Comparison of ENCODE assay signal across 12 cellular contexts in genomic region chr11:74138021-74138420, GRCh38. TPM values are rescaled to one million over a fixed set of nuclear protein-coding genes. Genes with fewer than 3 reads are reported as not detected.
DNase-seq lines count a peak whose midpoint lies in the region; ATAC-seq and TF ChIP-seq lines count a peak whose summit lies in the region.
"Had no signal": no experiment of that assay in that cellular context is flagged by ENCODE, and none has a peak within 500 bp of the region (broad histone marks: within the 10 kb centered on the region; RNA-seq: fewer than 3 reads in every experiment).

No MANE protein-coding gene starts in this region.

- no peak for TF ChIP-seq POLR2A in esophagus muscularis mucosa (IDR thresholded peaks at IDR 0.05; ENCODE audit: low read depth)

- TF ChIP-seq CTCF in RWPE1 (conservative IDR thresholded peaks at IDR 0.05; ENCODE audit: low read depth) (no peak), esophagus muscularis mucosa (IDR thresholded peaks at IDR 0.05) (no peak), progenitor cell of endocrine pancreas (IDR thresholded peaks at IDR 0.05; ENCODE audit: unreplicated experiment) (no peak)

- H3K27me3 Mint-ChIP-seq in progenitor cell of endocrine pancreas = no peaks in the 10 kb centered on the region
- H3K27me3 Mint-ChIP-seq: CD4-positive, alpha-beta T cell had no signal

- ATAC-seq in GM18858 (IDR thresholded peaks at IDR 0.05; ENCODE audit: unreplicated experiment) (no peak), GM21528 (IDR thresholded peaks at IDR 0.05; ENCODE audit: low FRiP score, unreplicated experiment) (no peak)

- POLR2A ChIA-PET in RWPE1 (lab: Yijun Ruan, JAX; ENCODE audit: low non-redundant PET) = no interaction called here

- H3K27ac ChIP-seq in RWPE1 = peak overlapping the region; percentile 76
- peak overlapping the region; percentile 76 to 81 (median 78) for H3K27ac ChIP-seq in esophagus muscularis mucosa (replicated peaks in 1 of 4)

- in situ Hi-C loops in G401 (cut with HindIII; ENCODE audit: low sequenced_read_pairs) = no loop called here

- no peaks in the 10 kb centered on the region for H3K9me3 Mint-ChIP-seq in progenitor cell of endocrine pancreas (ENCODE audit: low read depth)
- H3K9me3 Mint-ChIP-seq: CD4-positive, alpha-beta T cell had no signal

- H3K9me3 ChIP-seq in esophagus muscularis mucosa (no peaks in the 10 kb centered on the region), MG63 (peaks cover 3% of the 10 kb centered on the region)

- peak; percentile 15 for DNase-seq in DMS 273 treated with DMSO at 0.1 percent for 48 hours (lab: John Stamatoyannopoulos, UW)
- no peak for DNase-seq in RWPE1 (ENCODE audit: low spot score)
- DNase-seq in esophagus muscularis mucosa (ENCODE audit: extremely low spot score) = no peak
- no peak for DNase-seq in progenitor cell of endocrine pancreas (ENCODE audit: low spot score, unreplicated experiment)
- DNase-seq in MG63 = no peak
- no peak for DNase-seq in G401 (ENCODE audit: low spot score)
- DNase-seq: activated CD4-positive, alpha-beta T cell treated with anti-CD3 and anti-CD28 coated beads for 1 hour; activated effector memory CD4-positive, alpha-beta T cell treated with Interleukin-2 at 50 U/mL for 16 hours; CD4-positive, alpha-beta T cell; NCI-H2081 treated with DMSO at 0.1 percent for 48 hours had no signal

- CTCF ChIA-PET in RWPE1 (lab: Yijun Ruan, JAX) = no interaction called here

- 46% methylated on average over 2 of the region's 2 CpGs for WGBS in esophagus muscularis mucosa

- H3K36me3 Mint-ChIP-seq in progenitor cell of endocrine pancreas (ENCODE audit: insufficient read depth) = peaks cover 13% of the 10 kb centered on the region

- peaks cover 9% of the 10 kb centered on the region for H3K4me1 Mint-ChIP-seq in progenitor cell of endocrine pancreas (ENCODE audit: low read depth)

- H3K4me3 ChIP-seq in esophagus muscularis mucosa (peak overlapping the region in 1 of 4 donors; percentile 4), MG63 (no peak overlapping the region)

- no peak overlapping the region for H3K4me3 Mint-ChIP-seq in progenitor cell of endocrine pancreas (ENCODE audit: low read depth)
- H3K4me3 Mint-ChIP-seq: CD4-positive, alpha-beta T cell had no signal

- no peak for TF ChIP-seq EP300 in esophagus muscularis mucosa (IDR thresholded peaks at IDR 0.05)

- H3K27me3 ChIP-seq in esophagus muscularis mucosa (no peaks in the 10 kb centered on the region), MG63 (no peaks in the 10 kb centered on the region)

- H3K4me1 ChIP-seq in esophagus muscularis mucosa = peaks cover 17 to 57% (median 33%) of the 10 kb centered on the region in 4 donors

- intact Hi-C loops in esophagus muscularis mucosa (cut with DNase I) = loop anchor here (5.0 kb wide), 1 partner anchor 34 kb away; the partner anchor contains the start of genes C2CD3 and PPME1

- H3K36me3 ChIP-seq in esophagus muscularis mucosa (peaks cover 0 to 38% (median 12%) of the 10 kb centered on the region in 4 donors), MG63 (peaks cover 21% of the 10 kb centered on the region)

- H3K27ac Mint-ChIP-seq in progenitor cell of endocrine pancreas = peak overlapping the region; percentile 84
- H3K27ac Mint-ChIP-seq: CD4-positive, alpha-beta T cell had no signal

RNA-seq across cellular contexts. Expression of gene C2CD3, which starts 32.8 kb away (rescaled TPM):
- total RNA-seq in esophagus muscularis mucosa (10 to 100 TPM; 17.9 to 31.5 (median 22.4) TPM), progenitor cell of endocrine pancreas (40.9 and 44.0 TPM in 2 replicates)
- total RNA-seq in MG63 (2014; rRNA removed; shearing (Covaris generic); ENCODE audit: low replicate concordance) = 5.8 and 7.8 TPM in 2 replicates
- total RNA-seq in G401 (2014; rRNA removed; shearing (Covaris generic)) = 39.8 and 61.9 TPM in 2 replicates

RNA-seq across cellular contexts. Expression of gene PPME1, which starts 33.1 kb away (rescaled TPM):
- 10 to 100 TPM; 25.3 to 45.2 (median 31.0) TPM for total RNA-seq in esophagus muscularis mucosa
- 44.6 and 45.9 TPM in 2 replicates for total RNA-seq in progenitor cell of endocrine pancreas
- 29.0 and 31.6 TPM in 2 replicates for total RNA-seq in MG63 (2014; rRNA removed; shearing (Covaris generic); ENCODE audit: low replicate concordance)
- 123 and 157 TPM in 2 replicates for total RNA-seq in G401 (2014; rRNA removed; shearing (Covaris generic))
